Comparison of ENCODE assay signal across 9 cellular contexts in genomic region chr19:10430505-10431253, GRCh38. TPM values are rescaled to one million over a fixed set of nuclear protein-coding genes. Genes with fewer than 3 reads are reported as not detected.
DNase-seq lines count a peak whose midpoint lies in the region; ATAC-seq, FAIRE-seq and TF ChIP-seq lines count a peak whose summit lies in the region.
"Had no signal": no experiment of that assay in that cellular context is flagged by ENCODE, and none has a peak within 500 bp of the region (broad histone marks: within the 10 kb centered on the region; RNA-seq: fewer than 3 reads in every experiment).

No MANE protein-coding gene starts in this region.

- no peaks in the 10 kb centered on the region for H3K9me3 ChIP-seq in CD4-positive, alpha-beta T cell (ENCODE audit: control insufficient read depth, low read length)
- H3K9me3 ChIP-seq in K562 (replicated peaks; ENCODE audit: control insufficient read depth, insufficient read depth, low read depth, low read length) (no peaks in the 10 kb centered on the region), tibial nerve (no peaks in the 10 kb centered on the region)

- no peaks in the 10 kb centered on the region for H3K9me3 Mint-ChIP-seq in CD4-positive, alpha-beta T cell

- H3K4me1 ChIP-seq in K562 (replicated peaks in 1 of 2; ENCODE audit: control insufficient read depth in 2 of 2, insufficient read depth in 2 of 2, low read length in 2 of 2) = peaks cover 16 to 54% of the 10 kb centered on the region in 2 experiments; a peak in 4 of 5 replicates
- H3K4me1 ChIP-seq in tibial nerve = peaks cover 0 to 25% (median 10%) of the 10 kb centered on the region in 4 donors

- H3K9ac ChIP-seq in K562 (ENCODE audit: insufficient read depth in 1 of 2, low read depth in 2 of 2, low read length in 2 of 2) = peak overlapping the region; percentile 76 to 89
- H3K9ac ChIP-seq: KMS-11 had no signal

- peak overlapping the region; percentile 86 for H2AFZ ChIP-seq in K562 (ENCODE audit: low read depth, low read length)

- H3K4me3 Mint-ChIP-seq in CD4-positive, alpha-beta T cell = peak overlapping the region; percentile 85

- peaks cover 19% of the 10 kb centered on the region for H3K27me3 ChIP-seq in CD4-positive, alpha-beta T cell (ENCODE audit: control insufficient read depth, insufficient read depth, low read length)
- H3K27me3 ChIP-seq in K562 (ENCODE audit: control insufficient read depth in 2 of 2, insufficient read depth in 2 of 2, low read length in 2 of 2) (no peaks in the 10 kb centered on the region), tibial nerve (peaks cover 0 to 66% of the 10 kb centered on the region in 2 donors)

- no peak for ATAC-seq in CD4-positive, alpha-beta T cell (ENCODE audit: poor library complexity)
- ATAC-seq in HG03066 (IDR thresholded peaks at IDR 0.05; ENCODE audit: low read depth, unreplicated experiment) (peak; percentile 47), K562 (peak; percentile 86), GM18861 (IDR thresholded peaks at IDR 0.05; ENCODE audit: unreplicated experiment) (no peak)

- H3K27me3 Mint-ChIP-seq in CD4-positive, alpha-beta T cell = peaks cover 53% of the 10 kb centered on the region

- peaks cover 70% of the 10 kb centered on the region for H3K79me2 ChIP-seq in K562 (ENCODE audit: control insufficient read depth, insufficient read depth, low read length)

- FAIRE-seq in K562 (lab: Jason Lieb, UNC) = no peak

- H3K27ac ChIP-seq in CD4-positive, alpha-beta T cell (ENCODE audit: low read depth, low read length) = no peak overlapping the region
- H3K27ac ChIP-seq in K562 (ENCODE audit: extremely low read depth, low read depth, low read length) (peak overlapping the region; percentile 80), tibial nerve (peak overlapping the region in 3 of 4 donors; percentile 42 to 75 (median 62))
- H3K27ac ChIP-seq: KMS-11 had no signal

- TF ChIP-seq POLR2A in K562 (conservative IDR thresholded peaks at IDR 0.05) (no peak), lower leg skin (IDR thresholded peaks at IDR 0.05) (no peak), tibial nerve (IDR thresholded peaks at IDR 0.05) (peak; percentile 32 to 35)

- H3K4me1 Mint-ChIP-seq in CD4-positive, alpha-beta T cell (ENCODE audit: low read depth) = peaks cover 49% of the 10 kb centered on the region

- TF ChIP-seq CTCF in CD4-positive, alpha-beta T cell (IDR thresholded peaks at IDR 0.05) = no peak
- TF ChIP-seq CTCF in K562 (IDR thresholded peaks at IDR 0.05 in 2 of 3, conservative IDR thresholded peaks at IDR 0.05 in 1 of 3; ENCODE audit: insufficient read depth in 2 of 3, low read depth in 1 of 3, low read length in 3 of 3) (no peak), lower leg skin (IDR thresholded peaks at IDR 0.05) (no peak), tibial nerve (IDR thresholded peaks at IDR 0.05) (peak in 1 of 5 experiments; percentile 6)

- no peaks in the 10 kb centered on the region; the same call in 1 of the 2 replicates for H4K20me1 ChIP-seq in K562 (replicated peaks; ENCODE audit: control insufficient read depth, insufficient read depth, low read length)

- WGBS in K562 (ENCODE audit: insufficient coverage, low coverage, missing lambda C conversion rate) = under 1% methylated on average over 25 of the region's 75 CpGs
- whole genome bisulfite sequencing in lower leg skin, 2 donors = 5 to 11% methylated on average over 23 to 33 of the region's 75 CpGs
- 2 to 8% methylated on average over 27 to 33 of the region's 75 CpGs for WGBS in tibial nerve, 2 donors

- no peak for TF ChIP-seq RAD21 in K562 (CRISPR knock-in tag; conservative IDR thresholded peaks at IDR 0.05 in 1 of 2, IDR thresholded peaks at IDR 0.05 in 1 of 2)

- TF ChIP-seq EP300 in K562 (IDR thresholded peaks at IDR 0.05; ENCODE audit: low read length) (no peak), tibial nerve (IDR thresholded peaks at IDR 0.05) (no peak)

- intact Hi-C loops in CD4-positive, alpha-beta T cell (cut with DNase I, micrococcal nuclease) = no loop called here
- intact Hi-C loops in K562 (cut with micrococcal nuclease) (no loop called here), lower leg skin (cut with DNase I; ENCODE audit: low total_unique reads) (no loop called here)

- H3K36me3 ChIP-seq in K562 (ENCODE audit: control insufficient read depth, insufficient read depth, low read length) (peaks cover 13% of the 10 kb centered on the region; the same call in 1 of the 3 replicates), tibial nerve (no peaks in the 10 kb centered on the region)

- peak overlapping the region; percentile 93 for H3K27ac Mint-ChIP-seq in CD4-positive, alpha-beta T cell

- in situ Hi-C loops in K562 (cut with MboI) = no loop called here

- no peaks in the 10 kb centered on the region for H3K9me1 ChIP-seq in K562 (ENCODE audit: control insufficient read depth, insufficient read depth, low read length)

- POLR2A ChIA-PET in CD4-positive, alpha-beta T cell (lab: Charles Lee) = interaction anchor here (0.6 kb wide), 1 partner anchor 23 kb away, joined by 3 read pairs; no protein-coding TSS in a partner anchor
- POLR2A ChIA-PET in K562 (lab: Yijun Ruan, JAX) = interaction anchor here (0.6 to 1.4 kb wide), 4 partner anchors 9 to 491 kb away, joined by 3 to 10 read pairs (median 4); no protein-coding TSS in a partner anchor

- CTCF ChIA-PET in CD4-positive, alpha-beta T cell (lab: Charles Lee) = interaction anchor here (1.2 to 1.7 kb wide), 3 partner anchors 10 to 27 kb away, joined by 3 to 5 read pairs (median 4); partner anchors contain the start of gene CDC37
- CTCF ChIA-PET in K562 (lab: Yijun Ruan, JAX; ENCODE audit: low intra/inter-chr PET ratio) = interaction anchor here (1.0 kb wide), 1 partner anchor 26 kb away, joined by 5 read pairs; no protein-coding TSS in a partner anchor

- peaks cover 5% of the 10 kb centered on the region for H3K36me3 Mint-ChIP-seq in CD4-positive, alpha-beta T cell (ENCODE audit: low read depth)

- no TSS peak for BruUV-seq in K562 (replicated peaks; lab: Mats Ljungman, UMichigan)

- no peak for DNase-seq in CD4-positive, alpha-beta T cell
- DNase-seq in K562 (ENCODE audit: extremely low read depth in 1 of 4, low spot score in 3 of 4) (peak; percentile 84 to 90 (median 88)), lower leg skin (ENCODE audit: low spot score in 2 of 2) (peak in 1 of 2 donors; percentile 92), tibial nerve (ENCODE audit: low spot score in 2 of 2) (no peak), NCI-H2029 (lab: John Stamatoyannopoulos, UW) (no peak), DMS79 treated with DMSO at 0.1 percent for 48 hours (lab: John Stamatoyannopoulos, UW) (no peak)

- peak overlapping the region; percentile 94 for H3K4me2 ChIP-seq in K562 (ENCODE audit: insufficient read depth, low read length)

- H3K4me3 ChIP-seq in K562 (peak overlapping the region; percentile 64), lower leg skin (ENCODE audit: low read depth, poor library complexity, severe bottlenecking) (peak overlapping the region; percentile 53), tibial nerve (peak overlapping the region; percentile 35 to 63 (median 44))

RNA-seq across cellular contexts. Expression of gene PDE4A, which starts 10.3 kb away (rescaled TPM):
- total RNA-seq in CD4-positive, alpha-beta T cell = 1 to 10 TPM; 1.5 to 2.1 TPM
- total RNA-seq in K562 (2011; cell fraction: chromatin; rRNA removed; ENCODE audit: low replicate concordance) = 30.8 and 75.5 TPM in 2 replicates
- total RNA-seq in K562 (2011; cell fraction: nucleolus; rRNA removed) = 29.5 and 33.3 TPM in 2 replicates
- total RNA-seq in K562 (2011; cell fraction: nucleoplasm; rRNA removed) = 27.9 and 30.0 TPM in 2 replicates
- total RNA-seq in K562 (2014; rRNA removed) = 4.2 and 4.7 TPM in 2 replicates
- 3.2 and 3.6 TPM in 2 replicates for total RNA-seq in K562 (2014; rRNA removed; fragmentation: Illumina TruSeq; extraction: Trizol)
- total RNA-seq in K562 (2015; rRNA removed; fragmentation: Illumina TruSeq; extraction: Trizol) = 4.6 and 5.1 TPM in 2 replicates
- 25.5 and 26.9 TPM in 2 replicates for total RNA-seq in K562 (2021)
- polyA plus RNA-seq in K562 (2011; rRNA removed) = 6.0 and 7.6 TPM in 2 replicates
- 7.1 and 9.9 TPM in 2 replicates for polyA plus RNA-seq in K562 (2011; cell fraction: cytosol; rRNA removed)
- 16.4 and 26.9 TPM in 2 replicates for polyA plus RNA-seq in K562 (2011; cell fraction: nucleus; rRNA removed)
- polyA plus RNA-seq in K562 (2012) = 12.3 and 18.3 TPM in 2 replicates
- 15.1 and 16.5 TPM in 2 replicates for polyA plus RNA-seq in K562 (2014; fragmentation: Illumina TruSeq; extraction: Trizol)
- polyA plus RNA-seq in K562 (2014; fragmentation: Nextera tagmentation; extraction: Ambion mirVana) = under 1 TPM; 0.66 to 0.68 TPM
- polyA plus RNA-seq in K562 (2014; rRNA removed) = 14.2 and 14.3 TPM in 2 replicates
- polyA minus RNA-seq in K562 (2011; rRNA and poly(A)+ RNA removed) = 4.5 and 7.0 TPM in 2 replicates
- polyA minus RNA-seq in K562 (2011; cell fraction: cytosol; rRNA and poly(A)+ RNA removed) = 14.0 and 20.1 TPM in 2 replicates
- polyA minus RNA-seq in K562 (2011; cell fraction: nucleus; rRNA and poly(A)+ RNA removed) = 8.8 and 9.9 TPM in 2 replicates
- total RNA-seq in lower leg skin = 1 to 10 TPM; 4.1 to 6.8 (median 5.7) TPM
- total RNA-seq in tibial nerve = 10 to 100 TPM in 2 of 4 donors, 1 to 10 TPM in 2; 8.7 to 12.7 (median 10.0) TPM

RNA-seq across cellular contexts. Expression of gene CDC37, which starts 27.3 kb away (rescaled TPM):
- 100 to 1,000 TPM; 162 to 164 TPM for total RNA-seq in CD4-positive, alpha-beta T cell
- 143 and 313 TPM in 2 replicates for total RNA-seq in K562 (2011; cell fraction: chromatin; rRNA removed; ENCODE audit: low replicate concordance)
- total RNA-seq in K562 (2011; cell fraction: nucleolus; rRNA removed) = 204 and 248 TPM in 2 replicates
- total RNA-seq in K562 (2011; cell fraction: nucleoplasm; rRNA removed) = 196 and 198 TPM in 2 replicates
- total RNA-seq in K562 (2014; rRNA removed) = 374 and 442 TPM in 2 replicates
- total RNA-seq in K562 (2014; rRNA removed; fragmentation: Illumina TruSeq; extraction: Trizol) = 92.4 and 108 TPM in 2 replicates
- 227 and 233 TPM in 2 replicates for total RNA-seq in K562 (2015; rRNA removed; fragmentation: Illumina TruSeq; extraction: Trizol)
- total RNA-seq in K562 (2021) = 220 and 242 TPM in 2 replicates
- 298 and 334 TPM in 2 replicates for polyA plus RNA-seq in K562 (2011; rRNA removed)
- 268 and 380 TPM in 2 replicates for polyA plus RNA-seq in K562 (2011; cell fraction: cytosol; rRNA removed)
- polyA plus RNA-seq in K562 (2011; cell fraction: nucleus; rRNA removed) = 1,074 and 1,365 TPM in 2 replicates
- 226 and 230 TPM in 2 replicates for polyA plus RNA-seq in K562 (2012)
- 188 and 265 TPM in 2 replicates for polyA plus RNA-seq in K562 (2014; fragmentation: Illumina TruSeq; extraction: Trizol)
- 10 to 100 TPM in 1 of 2 experiments, 1 to 10 TPM in 1; 6.6 to 12.8 TPM for polyA plus RNA-seq in K562 (2014; fragmentation: Nextera tagmentation; extraction: Ambion mirVana)
- 481 and 538 TPM in 2 replicates for polyA plus RNA-seq in K562 (2014; rRNA removed)
- 76.0 and 124 TPM in 2 replicates for polyA minus RNA-seq in K562 (2011; rRNA and poly(A)+ RNA removed)
- polyA minus RNA-seq in K562 (2011; cell fraction: cytosol; rRNA and poly(A)+ RNA removed) = 83.3 and 94.9 TPM in 2 replicates
- 51.0 and 68.2 TPM in 2 replicates for polyA minus RNA-seq in K562 (2011; cell fraction: nucleus; rRNA and poly(A)+ RNA removed)
- 100 to 1,000 TPM in 3 of 4 donors, 10 to 100 TPM in 1; 92.8 to 142 (median 120) TPM for total RNA-seq in lower leg skin
- 100 to 1,000 TPM; 127 to 260 (median 155) TPM for total RNA-seq in tibial nerve

RNA-seq across cellular contexts. Expression of gene TYK2, which starts 50.3 kb away (rescaled TPM):
- total RNA-seq in CD4-positive, alpha-beta T cell = 100 to 1,000 TPM; 229 to 253 TPM
- 364 and 893 TPM in 2 replicates for total RNA-seq in K562 (2011; cell fraction: chromatin; rRNA removed; ENCODE audit: low replicate concordance)
- total RNA-seq in K562 (2011; cell fraction: nucleolus; rRNA removed) = 386 and 391 TPM in 2 replicates
- 314 and 336 TPM in 2 replicates for total RNA-seq in K562 (2011; cell fraction: nucleoplasm; rRNA removed)
- total RNA-seq in K562 (2014; rRNA removed) = 132 and 147 TPM in 2 replicates
- total RNA-seq in K562 (2014; rRNA removed; fragmentation: Illumina TruSeq; extraction: Trizol) = 56.6 and 57.5 TPM in 2 replicates
- 85.0 and 85.9 TPM in 2 replicates for total RNA-seq in K562 (2015; rRNA removed; fragmentation: Illumina TruSeq; extraction: Trizol)
- 123 and 144 TPM in 2 replicates for total RNA-seq in K562 (2021)
- polyA plus RNA-seq in K562 (2011; rRNA removed) = 51.9 and 75.4 TPM in 2 replicates
- 57.5 and 76.1 TPM in 2 replicates for polyA plus RNA-seq in K562 (2011; cell fraction: cytosol; rRNA removed)
- 548 and 794 TPM in 2 replicates for polyA plus RNA-seq in K562 (2011; cell fraction: nucleus; rRNA removed)
- polyA plus RNA-seq in K562 (2012) = 111 and 155 TPM in 2 replicates
- 125 and 126 TPM in 2 replicates for polyA plus RNA-seq in K562 (2014; fragmentation: Illumina TruSeq; extraction: Trizol)
- polyA plus RNA-seq in K562 (2014; fragmentation: Nextera tagmentation; extraction: Ambion mirVana) = 10 to 100 TPM; 15.0 to 19.9 TPM
- 174 and 182 TPM in 2 replicates for polyA plus RNA-seq in K562 (2014; rRNA removed)
- 14.0 and 30.4 TPM in 2 replicates for polyA minus RNA-seq in K562 (2011; rRNA and poly(A)+ RNA removed)
- 50.7 and 53.3 TPM in 2 replicates for polyA minus RNA-seq in K562 (2011; cell fraction: cytosol; rRNA and poly(A)+ RNA removed)
- polyA minus RNA-seq in K562 (2011; cell fraction: nucleus; rRNA and poly(A)+ RNA removed) = 55.5 and 67.1 TPM in 2 replicates
- total RNA-seq in lower leg skin = 100 to 1,000 TPM in 1 of 4 donors, 10 to 100 TPM in 3; 48.2 to 115 (median 64.8) TPM
- total RNA-seq in tibial nerve = 100 to 1,000 TPM; 112 to 166 (median 125) TPM

Comparison
In these comparisons a context has a peak if more than half of its experiments do, and no peak if none do; other contexts are left out.
1. ATAC-seq: peak in HG03066 (single experiment) and K562 (single experiment); none in CD4-positive, alpha-beta T cell (single experiment) and GM18861 (single experiment).
2. DNase-seq: peak in K562 (4 of 4); none in CD4-positive, alpha-beta T cell (0 of 10), tibial nerve (0 of 2), NCI-H2029 (single experiment) and DMS79 treated with DMSO at 0.1 percent for 48 hours (single experiment).
3. POLR2A ChIP-seq: peak in tibial nerve (2 of 2); none in K562 (single experiment) and lower leg skin (0 of 2).
4. Peak in every context shown above with its lines, with median percentiles within 50 percentile points of each other: H3K4me3 ChIP-seq.